ENCODE assay signal across 8 cellular contexts in genomic region chr1:93179886-93180722, GRCh38.
DNase-seq lines count a peak whose midpoint lies in the region; ATAC-seq and TF ChIP-seq lines count a peak whose summit lies in the region.

Gene TMED5, minus strand, starts transcription at chr1:93180413. Its CDS starts 171 bp downstream, at chr1:93180242.

- DNase-seq in GF-D8 (lab: John Stamatoyannopoulos, UW): peak; percentile 96
- peak; percentile 99 for DNase-seq in HCEC 1CT
- DNase-seq in MM.1S: peak; percentile 93
- peak; percentile 86 for DNase-seq in SIG-M5 (lab: John Stamatoyannopoulos, UW)
- peak; percentile 92 for DNase-seq in activated gamma-delta T cell (lab: John Stamatoyannopoulos, UW)
- peak; percentile 97 for DNase-seq in fibroblast of the conjunctiva (ENCODE audit: low read depth)
- peak; percentile 94 for DNase-seq in nephron progenitor cell
- peak; percentile 96 to 97 for DNase-seq in stimulated activated naive CD8-positive, alpha-beta T cell treated with anti-CD3 and anti-CD28 coated beads, Interleukin-15, amount 100 ng/mL, for 72 hours

- H2AFZ ChIP-seq in MM.1S (ENCODE audit: low read length): peak within 1 kb of the TSS; percentile 61

- H3K9me2 ChIP-seq in MM.1S (replicated peaks; ENCODE audit: insufficient read depth, low read length): no peaks in the 10 kb centered on the region

- no peaks in the 10 kb centered on the region for H3K27me3 ChIP-seq in MM.1S (replicated peaks; ENCODE audit: insufficient read depth, low read length)

- H3K4me3 ChIP-seq in MM.1S (ENCODE audit: low read length): peak within 1 kb of the TSS; percentile 72

- peaks cover 8% of the 10 kb centered on the region; the same call in 1 of the 2 replicates for H3F3A ChIP-seq in MM.1S (ENCODE audit: insufficient read depth, low read length)

- no peaks in the 10 kb centered on the region for H3K27me3 Mint-ChIP-seq in nephron progenitor cell (ENCODE audit: low read depth, poor library complexity)
- H3K27me3 Mint-ChIP-seq in stimulated activated naive CD8-positive, alpha-beta T cell treated with anti-CD3 and anti-CD28 coated beads, Interleukin-15, amount 100 ng/mL, for 72 hours: no peaks in the 10 kb centered on the region

- peaks cover 56% of the 10 kb centered on the region for H3K79me2 ChIP-seq in MM.1S (ENCODE audit: low read length)

- H3K4me2 ChIP-seq in MM.1S (ENCODE audit: low read depth, low read length): peak within 1 kb of the TSS; percentile 69

- H3K9me3 Mint-ChIP-seq in nephron progenitor cell: no peaks in the 10 kb centered on the region
- H3K9me3 Mint-ChIP-seq in stimulated activated naive CD8-positive, alpha-beta T cell treated with anti-CD3 and anti-CD28 coated beads, Interleukin-15, amount 100 ng/mL, for 72 hours: no peaks in the 10 kb centered on the region

- ATAC-seq in stimulated activated naive CD8-positive, alpha-beta T cell treated with anti-CD3 and anti-CD28 coated beads, Interleukin-15, amount 100 ng/mL, for 72 hours: peak; percentile 89

- no peaks in the 10 kb centered on the region for H3K36me3 ChIP-seq in MM.1S (replicated peaks; ENCODE audit: insufficient read depth, low read length)

- H3K4me3 Mint-ChIP-seq in nephron progenitor cell: peak within 1 kb of the TSS; percentile 93
- H3K4me3 Mint-ChIP-seq in stimulated activated naive CD8-positive, alpha-beta T cell treated with anti-CD3 and anti-CD28 coated beads, Interleukin-15, amount 100 ng/mL, for 72 hours: peak within 1 kb of the TSS; percentile 95 to 99

- peak within 1 kb of the TSS; percentile 97 for H3K27ac Mint-ChIP-seq in nephron progenitor cell
- peak within 1 kb of the TSS; percentile 99 for H3K27ac Mint-ChIP-seq in stimulated activated naive CD8-positive, alpha-beta T cell treated with anti-CD3 and anti-CD28 coated beads, Interleukin-15, amount 100 ng/mL, for 72 hours

- no peaks in the 10 kb centered on the region for H4K20me1 ChIP-seq in MM.1S (ENCODE audit: insufficient read depth, low read length)

- H3K9me3 ChIP-seq in MM.1S (replicated peaks; ENCODE audit: insufficient read depth, low read length): no peaks in the 10 kb centered on the region

- peak within 1 kb of the TSS; percentile 84 for H3K9ac ChIP-seq in MM.1S (ENCODE audit: low read length)

- H3K36me3 Mint-ChIP-seq in nephron progenitor cell (ENCODE audit: low read depth): peaks cover 12% of the 10 kb centered on the region

- TF ChIP-seq CTCF in MM.1S (IDR thresholded peaks at IDR 0.05; ENCODE audit: low read length) (no peak), nephron progenitor cell (IDR thresholded peaks at IDR 0.05) (no peak)

- H3K4me1 Mint-ChIP-seq in nephron progenitor cell: peaks cover 46% of the 10 kb centered on the region
- H3K4me1 Mint-ChIP-seq in stimulated activated naive CD8-positive, alpha-beta T cell treated with anti-CD3 and anti-CD28 coated beads, Interleukin-15, amount 100 ng/mL, for 72 hours: peaks cover 58% of the 10 kb centered on the region

- H3K4me1 ChIP-seq in MM.1S (ENCODE audit: low read length): no peaks in the 10 kb centered on the region

- H3K27ac ChIP-seq in MM.1S (ENCODE audit: low read length): peak within 1 kb of the TSS; percentile 88

Comparison
In these comparisons a context has a peak if more than half of its experiments do, and no peak if none do; other contexts are left out.
1. Peak in every context shown above with its lines: DNase-seq, ATAC-seq, H3K4me3 ChIP-seq and H3K27ac ChIP-seq.